In the genomic region with DNA sequence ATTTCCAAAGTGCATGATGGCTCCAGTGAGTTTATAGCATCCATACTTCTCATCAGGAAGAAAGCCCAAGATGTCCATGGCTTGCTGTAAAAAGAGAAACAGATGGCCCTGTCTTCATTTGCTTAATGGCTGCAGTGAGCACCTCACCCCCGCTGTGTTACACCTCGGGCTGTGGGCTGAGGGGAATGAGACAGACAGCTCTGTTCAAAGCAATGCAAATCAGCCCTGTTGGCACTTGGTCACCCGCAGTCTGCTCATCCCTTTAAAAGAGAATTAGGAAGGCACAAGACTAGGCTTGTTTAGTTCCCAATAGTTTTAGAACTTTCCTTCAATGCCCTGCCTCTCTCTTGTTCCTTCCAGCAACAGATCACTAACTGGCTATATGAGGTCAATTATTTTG, we compare ENCODE assay signal across 2 cellular contexts.
TF ChIP-seq lines count a peak whose summit lies in the region.

No MANE protein-coding gene starts in this region.

TF ChIP-seq in IMR-90, 13 proteins besides CTCF, POLR2A, EP300 and RAD21:
- no peak for TF ChIP-seq MAZ (IDR thresholded peaks at IDR 0.05; ENCODE audit: borderline replicate concordance, low read depth, low read length)
- no peak for TF ChIP-seq RFX5 (IDR thresholded peaks at IDR 0.05; ENCODE audit: low read depth, low read length)
- no peak for TF ChIP-seq RCOR1 (IDR thresholded peaks at IDR 0.05; ENCODE audit: insufficient replicate concordance, low read length)
- TF ChIP-seq BHLHE40 (IDR thresholded peaks at IDR 0.05; ENCODE audit: low read depth, low read length), result no peak
- no peak for TF ChIP-seq NFE2L2 (IDR thresholded peaks at IDR 0.05; ENCODE audit: low read depth, low read length)
- TF ChIP-seq CHD1 (IDR thresholded peaks at IDR 0.05; ENCODE audit: low read depth, low read length), result no peak
- no peak for TF ChIP-seq MXI1 (IDR thresholded peaks at IDR 0.05; ENCODE audit: borderline replicate concordance, low read depth, low read length)
- TF ChIP-seq CEBPB (IDR thresholded peaks at IDR 0.05; ENCODE audit: low read depth, low read length), result no peak
- TF ChIP-seq, protein P1, sequence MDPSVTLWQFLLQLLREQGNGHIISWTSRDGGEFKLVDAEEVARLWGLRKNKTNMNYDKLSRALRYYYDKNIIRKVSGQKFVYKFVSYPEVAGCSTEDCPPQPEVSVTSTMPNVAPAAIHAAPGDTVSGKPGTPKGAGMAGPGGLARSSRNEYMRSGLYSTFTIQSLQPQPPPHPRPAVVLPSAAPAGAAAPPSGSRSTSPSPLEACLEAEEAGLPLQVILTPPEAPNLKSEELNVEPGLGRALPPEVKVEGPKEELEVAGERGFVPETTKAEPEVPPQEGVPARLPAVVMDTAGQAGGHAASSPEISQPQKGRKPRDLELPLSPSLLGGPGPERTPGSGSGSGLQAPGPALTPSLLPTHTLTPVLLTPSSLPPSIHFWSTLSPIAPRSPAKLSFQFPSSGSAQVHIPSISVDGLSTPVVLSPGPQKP (IDR thresholded peaks at IDR 0.05; ENCODE audit: borderline replicate concordance, low read depth, low read length), result no peak
- TF ChIP-seq SMC3 (IDR thresholded peaks at IDR 0.05; ENCODE audit: low read depth, low read length), result no peak
- TF ChIP-seq FOS (IDR thresholded peaks at IDR 0.05; ENCODE audit: low read depth, low read length), result no peak
- TF ChIP-seq, protein P2, sequence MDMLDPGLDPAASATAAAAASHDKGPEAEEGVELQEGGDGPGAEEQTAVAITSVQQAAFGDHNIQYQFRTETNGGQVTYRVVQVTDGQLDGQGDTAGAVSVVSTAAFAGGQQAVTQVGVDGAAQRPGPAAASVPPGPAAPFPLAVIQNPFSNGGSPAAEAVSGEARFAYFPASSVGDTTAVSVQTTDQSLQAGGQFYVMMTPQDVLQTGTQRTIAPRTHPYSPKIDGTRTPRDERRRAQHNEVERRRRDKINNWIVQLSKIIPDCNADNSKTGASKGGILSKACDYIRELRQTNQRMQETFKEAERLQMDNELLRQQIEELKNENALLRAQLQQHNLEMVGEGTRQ (IDR thresholded peaks at IDR 0.05; ENCODE audit: low read depth, low read length), result no peak
- no peak for TF ChIP-seq MAFK (IDR thresholded peaks at IDR 0.05; ENCODE audit: low read depth, low read length)

TF ChIP-seq in WTC11, 78 proteins besides CTCF, POLR2A, EP300 and RAD21:
- no peak for TF ChIP-seq NFYB (CRISPR knock-in tag; conservative IDR thresholded peaks at IDR 0.05; ENCODE audit: low read depth)
- TF ChIP-seq TEAD1 (CRISPR knock-in tag; IDR thresholded peaks at IDR 0.05), result peak; percentile 65; the same call in 1 of the 2 replicates
- no peak for TF ChIP-seq NFATC4 (CRISPR knock-in tag; IDR thresholded peaks at IDR 0.05)
- 0 out of 2 replicates have a peak, but pooled peaks have one; percentile 31 for TF ChIP-seq ZNF423 (CRISPR knock-in tag; IDR thresholded peaks at IDR 0.05)
- TF ChIP-seq, protein P3, sequence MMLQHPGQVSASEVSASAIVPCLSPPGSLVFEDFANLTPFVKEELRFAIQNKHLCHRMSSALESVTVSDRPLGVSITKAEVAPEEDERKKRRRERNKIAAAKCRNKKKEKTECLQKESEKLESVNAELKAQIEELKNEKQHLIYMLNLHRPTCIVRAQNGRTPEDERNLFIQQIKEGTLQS (CRISPR knock-in tag; conservative IDR thresholded peaks at IDR 0.05), result no peak
TF ChIP-seq in WTC11: peak in this region for 2.
